In genomic region chr1:199197695-199198094, GRCh38 we compare ENCODE assay signal across 24 cellular contexts.
"Had no signal": no experiment of that assay in that cellular context is flagged by ENCODE, and none has a peak within 500 bp of the region (broad histone marks: within the 10 kb centered on the region; RNA-seq: fewer than 3 reads in every experiment).

No MANE protein-coding gene starts in this region.

- H3K4me1 Mint-ChIP-seq: endodermal cell had no signal

- H3K4me3 ChIP-seq: colonic mucosa, coronary artery, dorsolateral prefrontal cortex, esophagus muscularis mucosa, esophagus squamous epithelium, gastrocnemius medialis, gastroesophageal sphincter, heart left ventricle, heart right ventricle had no signal

- H3K36me3 ChIP-seq: colonic mucosa, esophagus muscularis mucosa, esophagus squamous epithelium, gastrocnemius medialis, gastroesophageal sphincter, heart left ventricle, heart right ventricle had no signal

- H3K9me3 ChIP-seq: colonic mucosa, esophagus muscularis mucosa, esophagus squamous epithelium, gastrocnemius medialis, gastroesophageal sphincter, heart left ventricle, heart right ventricle had no signal

- H3K4me3 Mint-ChIP-seq: dendritic cell treated with granulocyte-macrophage colony-stimulating factor and Interleukin-4, amounts not matched to agents 40 ng/mL and 50 ng/mL, for 4 days; effector memory CD8-positive, alpha-beta T cell; endodermal cell had no signal

- H3K27ac ChIP-seq: colonic mucosa, coronary artery, dorsolateral prefrontal cortex, epithelial cell of prostate, esophagus muscularis mucosa, esophagus squamous epithelium, foreskin keratinocyte, gastrocnemius medialis, gastroesophageal sphincter, heart left ventricle, heart right ventricle had no signal

- H3K27me3 Mint-ChIP-seq: dendritic cell treated with granulocyte-macrophage colony-stimulating factor and Interleukin-4, amounts not matched to agents 40 ng/mL and 50 ng/mL, for 4 days; effector memory CD8-positive, alpha-beta T cell had no signal

- DNase-seq: colonic mucosa; cortex of kidney; dermis blood vessel endothelial cell; dorsolateral prefrontal cortex; effector CD4-positive, alpha-beta T cell; effector CD8-positive, alpha-beta T cell; effector memory CD4-positive, alpha-beta T cell; effector memory CD8-positive, alpha-beta T cell; endodermal cell; erythroblast; esophagus squamous epithelium; foreskin keratinocyte; foreskin melanocyte; gastrocnemius medialis; glutamatergic neuron; head of caudate nucleus; heart left ventricle; heart right ventricle had no signal

- H3K4me1 ChIP-seq: colonic mucosa, esophagus muscularis mucosa, esophagus squamous epithelium, gastrocnemius medialis, gastroesophageal sphincter, heart left ventricle had no signal

- ATAC-seq: effector memory CD8-positive, alpha-beta T cell; esophagus mucosa; foreskin keratinocyte; gastrocnemius medialis; gastroesophageal sphincter; heart left ventricle; heart right ventricle had no signal

- H3K9me3 Mint-ChIP-seq: effector memory CD8-positive, alpha-beta T cell; endodermal cell had no signal

- H3K27ac Mint-ChIP-seq: dendritic cell treated with granulocyte-macrophage colony-stimulating factor and Interleukin-4, amounts not matched to agents 40 ng/mL and 50 ng/mL, for 4 days; effector memory CD8-positive, alpha-beta T cell; endodermal cell had no signal
